ENCODE assay signal across 8 cellular contexts in genomic region chr5:1800470-1801060, GRCh38. TPM values are rescaled to one million over a fixed set of nuclear protein-coding genes. Genes with fewer than 3 reads are reported as not detected.
A peak's percentile ranks its signal among the peaks of the same experiment; 100 is the strongest.
DNase-seq lines count a peak whose midpoint lies in the region; ATAC-seq and TF ChIP-seq lines count a peak whose summit lies in the region.

No MANE protein-coding gene starts in this region.

- H3K4me3 ChIP-seq in right atrium auricular region, result peak overlapping the region; percentile 88 to 93

- no peak for TF ChIP-seq CTCF in right atrium auricular region (IDR thresholded peaks at IDR 0.05)

- no peaks in the 10 kb centered on the region for H3K9me3 ChIP-seq in right atrium auricular region

- H3K27me3 ChIP-seq in right atrium auricular region, result no peaks in the 10 kb centered on the region

- peaks cover 7% of the 10 kb centered on the region for H3K36me3 Mint-ChIP-seq in activated naive CD8-positive, alpha-beta T cell

- H3K4me1 ChIP-seq in right atrium auricular region, result peaks cover 3 to 49% of the 10 kb centered on the region in 2 donors

- H3K4me3 Mint-ChIP-seq in activated naive CD8-positive, alpha-beta T cell, result peak overlapping the region; percentile 95

- H3K36me3 ChIP-seq in right atrium auricular region, result peaks cover 44% of the 10 kb centered on the region

- DNase-seq in COLO668 (lab: John Stamatoyannopoulos, UW; ENCODE audit: unreplicated experiment) (peak; percentile 51), NCI-H345 treated with DMSO at 0.1 percent for 48 hours (lab: John Stamatoyannopoulos, UW; ENCODE audit: unreplicated experiment) (peak; percentile 43), right atrium auricular region (ENCODE audit: low spot score) (no peak), retina (peak; percentile 76)
- DNase-seq in stimulated activated CD4-positive, alpha-beta T cell treated with anti-CD3 and anti-CD28 coated beads, Interleukin-2, amount 100 ng/mL, for 48 hours, result no peak

- no peaks in the 10 kb centered on the region for H3K27me3 Mint-ChIP-seq in activated naive CD8-positive, alpha-beta T cell

- H3K9me3 Mint-ChIP-seq in activated naive CD8-positive, alpha-beta T cell (ENCODE audit: low read depth), result no peaks in the 10 kb centered on the region

- H3K27ac ChIP-seq in right atrium auricular region, result peak overlapping the region; percentile 90

- H3K4me1 Mint-ChIP-seq in activated naive CD8-positive, alpha-beta T cell (ENCODE audit: low read depth), result peaks cover 59% of the 10 kb centered on the region

- peak overlapping the region; percentile 96 for H3K27ac Mint-ChIP-seq in activated naive CD8-positive, alpha-beta T cell

- ATAC-seq in GM21723 (IDR thresholded peaks at IDR 0.05; ENCODE audit: unreplicated experiment), result peak; percentile 4
- no peak for ATAC-seq in activated CD4-positive, CD25-positive, alpha-beta regulatory T cell treated with anti-CD3 and anti-CD28 coated beads, Interleukin-2, amount 50 U/mL, for 24 hours

RNA-seq across cellular contexts. Expression of gene NDUFS6, which starts 0.6 kb away (rescaled TPM):
- total RNA-seq in right atrium auricular region, result 100 to 1,000 TPM; 130 to 135 TPM

RNA-seq across cellular contexts. Expression of gene MRPL36, which starts 0.9 kb away (rescaled TPM):
- 10 to 100 TPM; 40.5 to 41.2 TPM for total RNA-seq in right atrium auricular region

Comparison
In these comparisons a context has a peak if more than half of its experiments do, and no peak if none do; other contexts are left out.
1. DNase-seq: peak in COLO668 (single experiment), NCI-H345 treated with DMSO at 0.1 percent for 48 hours (single experiment) and retina (single experiment); none in right atrium auricular region (single experiment) and stimulated activated CD4-positive, alpha-beta T cell treated with anti-CD3 and anti-CD28 coated beads, Interleukin-2, amount 100 ng/mL, for 48 hours (0 of 2).